ENCODE assay signal across 8 cellular contexts in the genomic region with DNA sequence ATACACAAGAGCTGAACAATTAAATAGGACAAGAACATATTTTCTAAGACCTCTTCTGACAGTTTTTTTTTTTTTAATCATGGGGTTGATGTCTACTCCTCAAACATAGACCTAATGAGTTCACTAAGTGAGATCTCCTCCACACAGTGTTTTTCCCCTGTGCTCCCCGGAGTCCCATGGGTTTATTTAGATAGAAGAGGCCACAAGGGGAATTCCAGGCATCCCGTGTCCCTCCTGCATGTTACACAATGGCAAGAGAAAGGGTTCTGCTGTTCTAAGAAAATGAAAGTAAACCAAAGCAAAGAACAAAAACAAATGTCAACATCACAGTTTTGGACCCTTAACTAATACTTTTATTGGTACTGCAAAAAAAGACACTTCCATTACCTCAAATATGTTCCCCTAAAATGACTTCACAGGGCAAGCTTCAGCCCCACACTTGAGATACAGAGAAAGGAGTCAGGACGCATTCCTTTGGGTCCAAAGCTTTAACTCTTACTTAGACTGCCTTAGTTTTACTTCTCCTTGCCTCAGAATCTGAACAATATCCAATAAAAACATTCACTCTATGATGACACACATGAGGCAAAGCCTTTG. TPM values are rescaled to one million over a fixed set of nuclear protein-coding genes. Genes with fewer than 3 reads are reported as not detected.
DNase-seq lines count a peak whose midpoint lies in the region; ATAC-seq and TF ChIP-seq lines count a peak whose summit lies in the region.
"Not testable (repeated sequence)": the region's sequence is repeated elsewhere in the genome, so short reads cannot be mapped to it uniquely, and the experiment has no call there.

No MANE protein-coding gene starts in this region.

- not testable (repeated sequence) for H3K27me3 ChIP-seq in ACC112 (ENCODE audit: insufficient read depth, low read length); SJSA1 (replicated peaks)

- not testable (repeated sequence) for H3K79me2 ChIP-seq in ACC112 (ENCODE audit: control insufficient read depth, insufficient read depth, low read length, unreplicated experiment)

- H3K27ac ChIP-seq in ACC112 (ENCODE audit: low read depth, low read length) = peak overlapping the region; percentile 70; the same call in 1 of the 2 replicates
- peak overlapping the region; percentile 72 for H3K27ac ChIP-seq in SJSA1

- H3K4me1 ChIP-seq in ACC112 (ENCODE audit: control insufficient read depth, insufficient read depth, low read length, unreplicated experiment); SJSA1 (replicated peaks): not testable (repeated sequence)

- H3K9me3 Mint-ChIP-seq in naive B cell = not testable (repeated sequence)

- peak overlapping the region in 1 of 6 donors; percentile 75 for H3K27ac Mint-ChIP-seq in naive B cell

- H3K27me3 Mint-ChIP-seq in naive B cell = not testable (repeated sequence)

- not testable (repeated sequence) for H3K36me3 Mint-ChIP-seq in naive B cell

- TF ChIP-seq CTCF in cardiac fibroblast (IDR thresholded peaks at IDR 0.05; ENCODE audit: low read depth, low read length) = not testable (repeated sequence)

- DNase-seq in SJSA1 (ENCODE audit: low read depth in 1 of 2, low spot score in 2 of 2) (peak in 1 of 2 experiments; percentile 51), cardiac fibroblast (ENCODE audit: low read depth in 2 of 2) (peak; percentile 7 to 55)
- DNase-seq in naive B cell = not testable (repeated sequence)

- H3K9me3 ChIP-seq in SJSA1 (replicated peaks) = not testable (repeated sequence)

- not testable (repeated sequence) for H3K36me3 ChIP-seq in ACC112 (ENCODE audit: insufficient read depth, low read length); SJSA1

- peak overlapping the region in 1 of 8 donors; percentile 44 for H3K4me3 Mint-ChIP-seq in naive B cell

- H3K4me3 ChIP-seq in ACC112 (ENCODE audit: low read depth, low read length); SJSA1; cardiac fibroblast (replicated peaks in 1 of 2; ENCODE audit: low read depth in 2 of 2, low read length in 2 of 2): not testable (repeated sequence)

- not testable (repeated sequence) for H3K4me1 Mint-ChIP-seq in naive B cell

- ATAC-seq in GM18867 (IDR thresholded peaks at IDR 0.05; ENCODE audit: unreplicated experiment) (peak; percentile 47), GM21423 (IDR thresholded peaks at IDR 0.05; ENCODE audit: unreplicated experiment) (peak; percentile 89), HG02763 (IDR thresholded peaks at IDR 0.05; ENCODE audit: unreplicated experiment) (peak; percentile 84), HG03159 (IDR thresholded peaks at IDR 0.05; ENCODE audit: unreplicated experiment) (peak; percentile 56), naive B cell (ENCODE audit: low read depth in 2 of 2) (peak; percentile 27 to 41)

- not testable (repeated sequence) for H2AFZ ChIP-seq in ACC112 (ENCODE audit: low read length, unreplicated experiment)

RNA-seq across cellular contexts. Expression of a gene that starts 16.8 kb away (rescaled TPM):
- 21.6 and 24.0 TPM in 2 replicates for total RNA-seq in SJSA1 (2014; rRNA removed; shearing (Covaris generic))
- polyA plus RNA-seq in naive B cell (ENCODE audit: low read depth in 6 of 6) = 10 to 100 TPM in 5 of 6 donors, 1 to 10 TPM in 1; 7.1 to 42.2 (median 19.6) TPM

RNA-seq across cellular contexts. Expression of a gene that starts 37.7 kb away (rescaled TPM):
- 15.1 and 22.8 TPM in 2 replicates for total RNA-seq in SJSA1 (2014; rRNA removed; shearing (Covaris generic))
- polyA plus RNA-seq in naive B cell (ENCODE audit: low read depth in 6 of 6) = 10 to 100 TPM; 10.5 to 19.0 (median 17.2) TPM

Comparison
In these comparisons a context has a peak if more than half of its experiments do, and no peak if none do; other contexts are left out.
1. ATAC-seq: peak in every context shown above with its lines; median percentile 89 in GM21423; 84 in HG02763; 56 in HG03159; 47 in GM18867; 34 in naive B cell.